ENCODE assay signal across 12 cellular contexts in the genomic region with DNA sequence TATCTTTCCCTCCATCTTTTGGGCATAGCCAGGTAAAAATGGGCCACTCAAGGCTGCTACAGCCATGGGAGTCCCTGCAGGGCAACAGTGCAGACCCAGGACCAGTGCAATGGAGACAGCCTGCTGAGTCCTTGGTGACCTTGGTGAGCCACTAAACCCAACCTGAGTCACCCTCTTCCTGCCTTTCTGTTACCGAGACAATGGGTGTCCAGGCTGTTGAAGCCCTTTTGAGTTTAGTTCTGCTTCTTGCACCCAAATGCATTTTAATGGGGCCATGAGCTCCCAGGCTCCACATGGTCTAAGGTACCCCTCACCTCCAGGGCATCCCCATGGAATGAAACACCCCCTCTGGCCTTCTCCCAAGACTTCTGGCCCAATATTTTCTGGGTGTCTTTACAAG. TPM values are rescaled to one million over a fixed set of nuclear protein-coding genes. Genes with fewer than 3 reads are reported as not detected.
DNase-seq lines count a peak whose midpoint lies in the region; ATAC-seq lines count a peak whose summit lies in the region.
"Had no signal": no experiment of that assay in that cellular context is flagged by ENCODE, and none has a peak within 500 bp of the region (broad histone marks: within the 10 kb centered on the region; RNA-seq: fewer than 3 reads in every experiment).

No MANE protein-coding gene starts in this region.

- H3K14ac ChIP-seq in mesenchymal stem cell (ENCODE audit: low read length in 2 of 2) = no peak overlapping the region

- H4K8ac ChIP-seq in mesenchymal stem cell (ENCODE audit: low read length) = no peak overlapping the region

- no peak overlapping the region for H3K18ac ChIP-seq in mesenchymal stem cell (ENCODE audit: low read depth in 1 of 2, low read length in 2 of 2)

- no peaks in the 10 kb centered on the region for H3K9me3 Mint-ChIP-seq in IgD-negative memory B cell
- H3K9me3 Mint-ChIP-seq in activated T-helper 17 cell treated with anti-CD3 and anti-CD28 coated beads, Interleukin-2, amount 50 U/mL, for 72 hours = no peaks in the 10 kb centered on the region

- peak; percentile 6 for DNase-seq in AG20443 (ENCODE audit: low spot score)
- DNase-seq in mesenchymal stem cell = no peak
- no peak for DNase-seq in 8988T
- no peak for DNase-seq in NOMO-1 (lab: John Stamatoyannopoulos, UW; ENCODE audit: unreplicated experiment in 2 of 2)
- DNase-seq in NCI-H2171 treated with DMSO at 0.1 percent for 48 hours (lab: John Stamatoyannopoulos, UW) = no peak
- DNase-seq: NCI-H526 had no signal

- WGBS in mesenchymal stem cell = 96% methylated on average over 1 of the region's 1 CpG

- no peaks in the 10 kb centered on the region for H3K27me3 Mint-ChIP-seq in IgD-negative memory B cell
- no peaks in the 10 kb centered on the region for H3K27me3 Mint-ChIP-seq in activated T-helper 17 cell treated with anti-CD3 and anti-CD28 coated beads, Interleukin-2, amount 50 U/mL, for 72 hours

- no peak overlapping the region for H3K27ac ChIP-seq in mesenchymal stem cell (ENCODE audit: low read length, poor library complexity, severe bottlenecking)
- H3K27ac ChIP-seq: epithelial cell of prostate had no signal

- no peak overlapping the region for H2BK5ac ChIP-seq in mesenchymal stem cell (ENCODE audit: low read depth, low read length, poor library complexity, severe bottlenecking)

- peaks cover 11% of the 10 kb centered on the region for H3K79me1 ChIP-seq in mesenchymal stem cell (replicated peaks; ENCODE audit: low read length, poor library complexity, severe bottlenecking)

- peaks cover 33% of the 10 kb centered on the region for H3K4me1 ChIP-seq in mesenchymal stem cell (ENCODE audit: control insufficient read depth, insufficient read depth, low read depth, low read length)

- peak overlapping the region in 3 of 4 donors; percentile 93 to 96 (median 95) for H3K4me3 Mint-ChIP-seq in IgD-negative memory B cell
- peak overlapping the region; percentile 81 for H3K4me3 Mint-ChIP-seq in activated T-helper 17 cell treated with anti-CD3 and anti-CD28 coated beads, Interleukin-2, amount 50 U/mL, for 72 hours

- no peak overlapping the region for H3K9ac ChIP-seq in mesenchymal stem cell (ENCODE audit: low read length)

- no peak overlapping the region for H2BK120ac ChIP-seq in mesenchymal stem cell (ENCODE audit: low read depth, low read length)

- H3K23ac ChIP-seq in mesenchymal stem cell (ENCODE audit: low read length in 2 of 2) = no peak overlapping the region

- ATAC-seq in activated T-helper 17 cell treated with anti-CD3 and anti-CD28 coated beads, Interleukin-2, amount 50 U/mL, for 72 hours (replicated peaks) = peak; percentile 75
- no peak for ATAC-seq in HG02938 (IDR thresholded peaks at IDR 0.05; ENCODE audit: unreplicated experiment)

- no peak overlapping the region for H3K4ac ChIP-seq in mesenchymal stem cell (ENCODE audit: low read depth in 1 of 2, low read length in 2 of 2)

- H3K4me1 Mint-ChIP-seq in IgD-negative memory B cell = peaks cover 33 to 40% (median 37%) of the 10 kb centered on the region in 3 donors
- H3K4me1 Mint-ChIP-seq in activated T-helper 17 cell treated with anti-CD3 and anti-CD28 coated beads, Interleukin-2, amount 50 U/mL, for 72 hours = peaks cover 49% of the 10 kb centered on the region

- no peak overlapping the region for H2BK12ac ChIP-seq in mesenchymal stem cell (ENCODE audit: low read length in 2 of 2)

- no peak overlapping the region for H2BK15ac ChIP-seq in mesenchymal stem cell (ENCODE audit: low read depth, poor library complexity, severe bottlenecking)

- no peak overlapping the region for H2AFZ ChIP-seq in mesenchymal stem cell (ENCODE audit: low read depth, low read length)

- H3K27ac Mint-ChIP-seq in IgD-negative memory B cell = peak overlapping the region in 1 of 3 donors; percentile 97
- H3K27ac Mint-ChIP-seq in activated T-helper 17 cell treated with anti-CD3 and anti-CD28 coated beads, Interleukin-2, amount 50 U/mL, for 72 hours = peak overlapping the region; percentile 81

- no peaks in the 10 kb centered on the region for H3K27me3 ChIP-seq in mesenchymal stem cell (ENCODE audit: control insufficient read depth in 1 of 2, insufficient read depth in 1 of 2, low read length in 2 of 2)

- H3K36me3 ChIP-seq in mesenchymal stem cell (ENCODE audit: control insufficient read depth in 1 of 2, insufficient read depth in 2 of 2, low read depth in 1 of 2, low read length in 2 of 2) = peaks cover 0 to 3% of the 10 kb centered on the region in 2 experiments

- no peaks in the 10 kb centered on the region for H3K9me3 ChIP-seq in mesenchymal stem cell (ENCODE audit: control insufficient read depth, low read length)

- no peak overlapping the region for H3K4me3 ChIP-seq in mesenchymal stem cell (ENCODE audit: insufficient read depth in 1 of 2, low read depth in 1 of 2, low read length in 2 of 2)

- H3K36me3 Mint-ChIP-seq in IgD-negative memory B cell = no peaks in the 10 kb centered on the region
- H3K36me3 Mint-ChIP-seq in activated T-helper 17 cell treated with anti-CD3 and anti-CD28 coated beads, Interleukin-2, amount 50 U/mL, for 72 hours (ENCODE audit: low read depth) = no peaks in the 10 kb centered on the region

- no peak overlapping the region for H4K91ac ChIP-seq in mesenchymal stem cell (ENCODE audit: low read length)

- no peak overlapping the region for H3K4me2 ChIP-seq in mesenchymal stem cell (ENCODE audit: low read length, poor library complexity, severe bottlenecking)

- H2AK5ac ChIP-seq in mesenchymal stem cell (ENCODE audit: low read length, severe bottlenecking) = peak overlapping the region; percentile 91

RNA-seq across cellular contexts. Expression of a gene that starts 0.9 kb away (rescaled TPM):
- 97.1 TPM for polyA plus RNA-seq in IgD-negative memory B cell
- 10 to 100 TPM; 20.7 to 22.1 TPM for total RNA-seq in activated T-helper 17 cell treated with anti-CD3 and anti-CD28 coated beads, Interleukin-2, amount 50 U/mL, for 72 hours
- 13.1 TPM for polyA plus RNA-seq in mesenchymal stem cell (2013, experiment 1 of 2)
- 14.3 TPM for polyA plus RNA-seq in mesenchymal stem cell (2013, experiment 2 of 2)

RNA-seq across cellular contexts. Expression of a gene that starts 27.4 kb away (rescaled TPM):
- 6.4 TPM for polyA plus RNA-seq in IgD-negative memory B cell
- not detected for total RNA-seq in activated T-helper 17 cell treated with anti-CD3 and anti-CD28 coated beads, Interleukin-2, amount 50 U/mL, for 72 hours
- polyA plus RNA-seq in mesenchymal stem cell (2013, experiment 1 of 2) = not detected
- polyA plus RNA-seq in mesenchymal stem cell (2013, experiment 2 of 2) = not detected
- total RNA-seq: osteoblast had no signal
- polyA plus RNA-seq: BJ had no signal

RNA-seq across cellular contexts. Expression of a gene that starts 29.9 kb away (rescaled TPM):
- polyA plus RNA-seq in IgD-negative memory B cell = 0.39 TPM
- total RNA-seq in activated T-helper 17 cell treated with anti-CD3 and anti-CD28 coated beads, Interleukin-2, amount 50 U/mL, for 72 hours = not detected
- polyA plus RNA-seq in mesenchymal stem cell (2013, experiment 1 of 2) = not detected
- not detected for polyA plus RNA-seq in mesenchymal stem cell (2013, experiment 2 of 2)
- polyA plus RNA-seq: BJ had no signal

RNA-seq across cellular contexts. Expression of a gene that starts 44.8 kb away (rescaled TPM):
- not detected for polyA plus RNA-seq in IgD-negative memory B cell
- total RNA-seq in activated T-helper 17 cell treated with anti-CD3 and anti-CD28 coated beads, Interleukin-2, amount 50 U/mL, for 72 hours = under 1 TPM in 1 of 2 donors, not detected in 1; 0.11 TPM
- not detected for polyA plus RNA-seq in mesenchymal stem cell (2013, experiment 1 of 2)
- not detected for polyA plus RNA-seq in mesenchymal stem cell (2013, experiment 2 of 2)
- total RNA-seq: osteoblast had no signal
- polyA plus RNA-seq: BJ had no signal
